8 cellular contexts compared by ENCODE assay signal in the genomic region with DNA sequence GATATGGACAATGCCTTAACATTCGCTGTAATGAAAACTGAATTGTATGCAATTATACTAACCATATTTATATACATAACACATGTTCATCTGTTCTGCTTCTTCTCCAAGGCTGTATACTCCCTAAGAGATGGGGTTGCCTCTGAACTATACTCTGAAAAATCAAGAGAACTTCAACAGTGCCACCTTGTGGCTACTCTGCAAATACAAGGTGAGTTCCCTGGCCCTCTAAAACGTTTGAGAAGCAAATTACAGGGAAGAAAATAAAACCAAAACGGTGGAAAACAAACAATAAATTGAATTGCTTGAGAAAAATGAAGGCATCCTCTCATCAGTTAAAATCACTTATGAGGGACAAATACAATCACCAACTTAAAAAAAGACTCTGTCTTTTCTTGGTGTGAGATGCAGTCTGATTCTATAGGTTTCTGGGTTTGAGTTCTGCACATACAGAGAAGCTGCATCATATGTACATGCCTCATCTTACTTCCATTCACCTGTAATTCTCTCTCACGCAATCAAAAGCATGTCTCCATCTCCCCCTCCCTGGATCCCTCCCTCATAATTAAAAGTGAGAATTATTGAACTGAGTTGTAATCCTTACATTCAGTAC.
A peak's percentile ranks its signal among the peaks of the same experiment; 100 is the strongest.
DNase-seq lines count a peak whose midpoint lies in the region; ATAC-seq and TF ChIP-seq lines count a peak whose summit lies in the region.

No MANE protein-coding gene starts in this region.

- H3K36me3 ChIP-seq in CD8-positive, alpha-beta memory T cell (ENCODE audit: insufficient read depth, low read length): no peaks in the 10 kb centered on the region
- peaks cover 19% of the 10 kb centered on the region for H3K36me3 ChIP-seq in OCI-LY3 (replicated peaks; ENCODE audit: low read depth, low read length)

- peak in 4 of 5 donors; percentile 17 to 55 (median 32) for DNase-seq in CD8-positive, alpha-beta memory T cell
- peak; percentile 45 for DNase-seq in activated naive CD4-positive, alpha-beta T cell treated with anti-CD3 and anti-CD28 coated beads, Interleukin-2, amount 50 U/mL, for 16 hours
- DNase-seq in head of caudate nucleus: peak in 27 of 42 donors; percentile 7 to 79 (median 43)
- peak; percentile 63 for DNase-seq in renal cortical epithelial cell (ENCODE audit: low read depth)

- no peaks in the 10 kb centered on the region for H3K27me3 ChIP-seq in CD8-positive, alpha-beta memory T cell (ENCODE audit: insufficient read depth, low read length, poor library complexity, severe bottlenecking)
- H3K27me3 ChIP-seq in OCI-LY3 (ENCODE audit: low read depth, low read length): no peaks in the 10 kb centered on the region

- intact Hi-C loops in head of caudate nucleus (cut with DNase I): loop anchor here (5.0 kb wide), 1 partner anchor 486 kb away; no protein-coding TSS in a partner anchor

- H4K20me1 ChIP-seq in OCI-LY3 (ENCODE audit: insufficient read depth, low read length): peaks cover 80% of the 10 kb centered on the region

- H3K4me2 ChIP-seq in OCI-LY3 (ENCODE audit: low read length): peak overlapping the region; percentile 64

- POLR2A ChIA-PET in CD8-positive, alpha-beta memory T cell (lab: Charles Lee): no interaction called here

- H2AFZ ChIP-seq in OCI-LY3 (ENCODE audit: low read depth, low read length): no peak overlapping the region

- H3K27ac Mint-ChIP-seq in CD8-positive, alpha-beta memory T cell: peak overlapping the region in 2 of 8 donors; percentile 4 to 39

- no peak overlapping the region for H3K27ac ChIP-seq in CD8-positive, alpha-beta memory T cell (ENCODE audit: low read depth, low read length)
- peak overlapping the region; percentile 55 for H3K27ac ChIP-seq in OCI-LY3 (ENCODE audit: low read length)

- peak; percentile 65 for ATAC-seq in GM18868 (IDR thresholded peaks at IDR 0.05; ENCODE audit: unreplicated experiment)
- ATAC-seq in HG03432 (IDR thresholded peaks at IDR 0.05; ENCODE audit: unreplicated experiment): peak; percentile 63
- ATAC-seq in HG03045 (IDR thresholded peaks at IDR 0.05; ENCODE audit: unreplicated experiment): no peak

- CTCF ChIA-PET in CD8-positive, alpha-beta memory T cell (lab: Charles Lee): interaction anchor here (0.9 to 1.7 kb wide), 3 partner anchors 15 to 489 kb away, joined by 3 read pairs; no protein-coding TSS in a partner anchor

- peak; percentile 89 for TF ChIP-seq CTCF in OCI-LY3 (IDR thresholded peaks at IDR 0.05; ENCODE audit: low read depth, low read length)

- no peak overlapping the region for H3K9ac ChIP-seq in OCI-LY3 (ENCODE audit: low read length)

- H3K36me3 Mint-ChIP-seq in CD8-positive, alpha-beta memory T cell: peaks cover 2 to 37% (median 5%) of the 10 kb centered on the region in 3 donors

- H3K9me3 ChIP-seq in CD8-positive, alpha-beta memory T cell (ENCODE audit: low read length): no peaks in the 10 kb centered on the region
- H3K9me3 ChIP-seq in OCI-LY3 (ENCODE audit: insufficient read depth, low read length): no peaks in the 10 kb centered on the region

- H3K9me3 Mint-ChIP-seq in CD8-positive, alpha-beta memory T cell: no peaks in the 10 kb centered on the region

- H3K4me1 ChIP-seq in CD8-positive, alpha-beta memory T cell (ENCODE audit: insufficient read depth, low read length): peaks cover 10% of the 10 kb centered on the region
- peaks cover 52% of the 10 kb centered on the region for H3K4me1 ChIP-seq in OCI-LY3 (ENCODE audit: low read length)

- peaks cover 46% of the 10 kb centered on the region for H3K79me2 ChIP-seq in OCI-LY3 (ENCODE audit: low read length)

- H3K4me3 ChIP-seq in CD8-positive, alpha-beta memory T cell (ENCODE audit: low read length): no peak overlapping the region
- H3K4me3 ChIP-seq in OCI-LY3 (ENCODE audit: low read length): peak overlapping the region; percentile 27; the same call in 1 of the 2 replicates

- H3K27me3 Mint-ChIP-seq in CD8-positive, alpha-beta memory T cell: no peaks in the 10 kb centered on the region

- peaks cover 36 to 54% (median 49%) of the 10 kb centered on the region in 3 donors for H3K4me1 Mint-ChIP-seq in CD8-positive, alpha-beta memory T cell

- no peak overlapping the region for H3K4me3 Mint-ChIP-seq in CD8-positive, alpha-beta memory T cell
